Comparison of ENCODE assay signal across 22 cellular contexts in genomic region chr3:37295925-37296324, GRCh38. TPM values are rescaled to one million over a fixed set of nuclear protein-coding genes. Genes with fewer than 3 reads are reported as not detected.
DNase-seq lines count a peak whose midpoint lies in the region; ATAC-seq, FAIRE-seq and TF ChIP-seq lines count a peak whose summit lies in the region.
"Had no signal": no experiment of that assay in that cellular context is flagged by ENCODE, and none has a peak within 500 bp of the region (broad histone marks: within the 10 kb centered on the region; RNA-seq: fewer than 3 reads in every experiment).

No MANE protein-coding gene starts in this region.

- no peak overlapping the region for H3K9ac ChIP-seq in HepG2 (ENCODE audit: insufficient read depth, low read depth, low read length)

- no peaks in the 10 kb centered on the region for H3K4me1 ChIP-seq in HepG2 (ENCODE audit: insufficient read depth, low read length)
- H3K4me1 ChIP-seq in right lobe of liver = peaks cover 0 to 7% (median 0%) of the 10 kb centered on the region in 4 donors
- H3K4me1 ChIP-seq: sigmoid colon had no signal

- DNase-seq in HepG2 (ENCODE audit: low spot score) = no peak
- no peak for DNase-seq in right lobe of liver
- peak; percentile 16 for DNase-seq in NOMO-1 treated with dmso at 0.1 percent for 144 hours (lab: John Stamatoyannopoulos, UW; ENCODE audit: unreplicated experiment)
- peak; percentile 33 for DNase-seq in brain microvascular endothelial cell
- DNase-seq in stromal cell of bone marrow (ENCODE audit: low read depth) = peak; percentile 36
- no peak for DNase-seq in Calu3
- no peak for DNase-seq in effector CD8-positive, alpha-beta T cell (lab: John Stamatoyannopoulos, UW)
- no peak for DNase-seq in activated T-helper 1 cell treated with anti-CD3 and anti-CD28 coated beads, Interleukin-12 subunit alpha, Interleukin-12 subunit beta, Interleukin-2, Interleukin-4 antibody, amounts not matched to agents 30 ng/mL and 10 ng/mL and 1 ng/mL, durations not matched to agents 14 hours and 24 hours and 36 hours (ENCODE audit: low spot score)
- DNase-seq: activated CD4-positive, alpha-beta T cell treated with anti-CD3 and anti-CD28 coated beads, Interleukin-2, amount 10 ng/mL, durations not matched to agents 7 days and 5 days; activated T-cell treated with anti-CD3 and anti-CD28 coated beads, Interleukin-2, amount 50 U/mL, for 1 hour; CD4-positive, CD25-positive, alpha-beta regulatory T cell; endodermal cell; H7; left colon; NCI-H1694 treated with DMSO at 0.1 percent for 48 hours; PC-9; sigmoid colon; stimulated activated CD4-positive, alpha-beta T cell treated with anti-CD3 and anti-CD28 coated beads, Interleukin-2, amount 100 ng/mL, for 24 hours had no signal

- peaks cover 51% of the 10 kb centered on the region for H3K36me3 Mint-ChIP-seq in Calu3 (ENCODE audit: insufficient read depth, unreplicated experiment)
- peaks cover 51% of the 10 kb centered on the region for H3K36me3 Mint-ChIP-seq in activated T-helper 1 cell treated with anti-CD3 and anti-CD28 coated beads, Interleukin-12 subunit alpha, Interleukin-12 subunit beta, Interleukin-2, Interleukin-4 antibody, amounts not matched to agents 30 ng/mL and 10 ng/mL and 1 ng/mL, durations not matched to agents 14 hours and 24 hours and 36 hours (ENCODE audit: low read depth)

- intact Hi-C loops in HepG2 (cut with micrococcal nuclease; ENCODE audit: unreplicated experiment) = no loop called here
- intact Hi-C loops in right lobe of liver (cut with DNase I) = no loop called here
- intact Hi-C loops in Calu3 (cut with micrococcal nuclease; ENCODE audit: unreplicated experiment) = no loop called here
- intact Hi-C loops in activated T-helper 1 cell treated with anti-CD3 and anti-CD28 coated beads, Interleukin-12 subunit alpha, Interleukin-12 subunit beta, Interleukin-2, Interleukin-4 antibody, amounts not matched to agents 30 ng/mL and 10 ng/mL and 1 ng/mL, durations not matched to agents 14 hours and 24 hours and 36 hours (cut with micrococcal nuclease) = no loop called here

- H3K27me3 ChIP-seq in HepG2 (ENCODE audit: control insufficient read depth in 1 of 2, insufficient read depth in 2 of 2, low read length in 2 of 2) (no peaks in the 10 kb centered on the region), right lobe of liver (no peaks in the 10 kb centered on the region), brain microvascular endothelial cell (replicated peaks) (no peaks in the 10 kb centered on the region)
- H3K27me3 ChIP-seq: sigmoid colon had no signal

- no peaks in the 10 kb centered on the region for H3K9me3 Mint-ChIP-seq in Calu3 (ENCODE audit: low read depth, unreplicated experiment)
- H3K9me3 Mint-ChIP-seq in activated T-helper 1 cell treated with anti-CD3 and anti-CD28 coated beads, Interleukin-12 subunit alpha, Interleukin-12 subunit beta, Interleukin-2, Interleukin-4 antibody, amounts not matched to agents 30 ng/mL and 10 ng/mL and 1 ng/mL, durations not matched to agents 14 hours and 24 hours and 36 hours = no peaks in the 10 kb centered on the region
- H3K9me3 Mint-ChIP-seq: activated CD4-positive, alpha-beta T cell treated with anti-CD3 and anti-CD28 coated beads, Interleukin-2, amount 10 ng/mL, durations not matched to agents 7 days and 5 days; CD4-positive, CD25-positive, alpha-beta regulatory T cell; central memory CD8-positive, alpha-beta T cell; endodermal cell had no signal

- H3K4me1 Mint-ChIP-seq in Calu3 (ENCODE audit: low read depth, unreplicated experiment) = no peaks in the 10 kb centered on the region
- peaks cover 25% of the 10 kb centered on the region for H3K4me1 Mint-ChIP-seq in activated T-helper 1 cell treated with anti-CD3 and anti-CD28 coated beads, Interleukin-12 subunit alpha, Interleukin-12 subunit beta, Interleukin-2, Interleukin-4 antibody, amounts not matched to agents 30 ng/mL and 10 ng/mL and 1 ng/mL, durations not matched to agents 14 hours and 24 hours and 36 hours (ENCODE audit: low read depth)

- no peak overlapping the region for H3K4me3 Mint-ChIP-seq in Calu3 (ENCODE audit: low read depth, unreplicated experiment)
- H3K4me3 Mint-ChIP-seq in activated T-helper 1 cell treated with anti-CD3 and anti-CD28 coated beads, Interleukin-12 subunit alpha, Interleukin-12 subunit beta, Interleukin-2, Interleukin-4 antibody, amounts not matched to agents 30 ng/mL and 10 ng/mL and 1 ng/mL, durations not matched to agents 14 hours and 24 hours and 36 hours = no peak overlapping the region
- H3K4me3 Mint-ChIP-seq: activated CD4-positive, alpha-beta T cell treated with anti-CD3 and anti-CD28 coated beads, Interleukin-2, amount 10 ng/mL, durations not matched to agents 7 days and 5 days; activated naive CD8-positive, alpha-beta T cell; CD4-positive, CD25-positive, alpha-beta regulatory T cell; central memory CD8-positive, alpha-beta T cell; endodermal cell had no signal

- TF ChIP-seq RAD21 in HepG2 (CRISPR knock-in tag; IDR thresholded peaks at IDR 0.05) = no peak

- POLR2A ChIA-PET in HepG2 (lab: Yijun Ruan, JAX) = no interaction called here

- no peaks in the 10 kb centered on the region for H3K9me3 ChIP-seq in HepG2 (ENCODE audit: low read length)
- H3K9me3 ChIP-seq in right lobe of liver = no peaks in the 10 kb centered on the region
- H3K9me3 ChIP-seq: sigmoid colon had no signal

- H3K27me3 Mint-ChIP-seq in Calu3 (ENCODE audit: unreplicated experiment) = no peaks in the 10 kb centered on the region
- no peaks in the 10 kb centered on the region for H3K27me3 Mint-ChIP-seq in activated T-helper 1 cell treated with anti-CD3 and anti-CD28 coated beads, Interleukin-12 subunit alpha, Interleukin-12 subunit beta, Interleukin-2, Interleukin-4 antibody, amounts not matched to agents 30 ng/mL and 10 ng/mL and 1 ng/mL, durations not matched to agents 14 hours and 24 hours and 36 hours (ENCODE audit: insufficient read depth)
- H3K27me3 Mint-ChIP-seq: activated CD4-positive, alpha-beta T cell treated with anti-CD3 and anti-CD28 coated beads, Interleukin-2, amount 10 ng/mL, durations not matched to agents 7 days and 5 days; activated naive CD8-positive, alpha-beta T cell; CD4-positive, CD25-positive, alpha-beta regulatory T cell; central memory CD8-positive, alpha-beta T cell had no signal

- 97% methylated on average over 4 of the region's 4 CpGs for whole genome bisulfite sequencing in HepG2 (ENCODE audit: low lambda C conversion rate)
- 63% methylated on average over 4 of the region's 4 CpGs for WGBS in right lobe of liver (ENCODE audit: insufficient coverage, low coverage, low lambda C conversion rate, missing lambda C conversion rate)

- H4K20me1 ChIP-seq in HepG2 (ENCODE audit: insufficient read depth, low read length) = no peaks in the 10 kb centered on the region

- H3K36me3 ChIP-seq in HepG2 (replicated peaks in 1 of 2; ENCODE audit: control insufficient read depth in 1 of 2, insufficient read depth in 2 of 2, low read length in 2 of 2) (peaks cover 20 to 81% of the 10 kb centered on the region in 2 experiments), right lobe of liver (peaks cover 0 to 58% (median 42%) of the 10 kb centered on the region in 4 donors), brain microvascular endothelial cell (replicated peaks) (peaks cover 40% of the 10 kb centered on the region)

- CTCF ChIA-PET in HepG2 (lab: Yijun Ruan, JAX; ENCODE audit: low intra/inter-chr PET ratio, low total read pairs) (no interaction called here), Calu3 (lab: Charles Lee) (no interaction called here)

- no peak overlapping the region for H3K4me2 ChIP-seq in HepG2 (ENCODE audit: low read depth, low read length)
- H3K4me2 ChIP-seq: PC-9 had no signal

- no peak for TF ChIP-seq EP300 in HepG2 (IDR thresholded peaks at IDR 0.05; ENCODE audit: low read depth in 2 of 2, low read length in 2 of 2)
- TF ChIP-seq EP300 in HepG2 (CRISPR knock-in tag; IDR thresholded peaks at IDR 0.05; ENCODE audit: borderline replicate concordance) = no peak

- H3K27ac ChIP-seq in HepG2 (ENCODE audit: extremely low read length, insufficient read depth, low read length) (no peak overlapping the region), right lobe of liver (no peak overlapping the region), brain microvascular endothelial cell (no peak overlapping the region)
- H3K27ac ChIP-seq: PC-9, sigmoid colon had no signal

- TF ChIP-seq CTCF in HepG2 (CRISPR knock-in tag; IDR thresholded peaks at IDR 0.05) = no peak
- TF ChIP-seq CTCF in right lobe of liver (IDR thresholded peaks at IDR 0.05) = no peak
- TF ChIP-seq CTCF in brain microvascular endothelial cell (IDR thresholded peaks at IDR 0.05; ENCODE audit: low read depth, low read length, missing control alignments) = no peak
- TF ChIP-seq CTCF in Calu3 (IDR thresholded peaks at IDR 0.05; ENCODE audit: unreplicated experiment) = no peak

- in situ Hi-C loops in HepG2 (cut with HindIII; ENCODE audit: extremely low pct_ligation_motif_present, low pct_unique_long_range_greater_than_20kb) = no loop called here
- in situ Hi-C loops in brain microvascular endothelial cell (cut with HindIII; ENCODE audit: low pct_ligation_motif_present, low sequenced_read_pairs) = no loop called here

- no peaks in the 10 kb centered on the region for H3K79me2 ChIP-seq in HepG2 (ENCODE audit: insufficient read depth, low read length)

- no peak for FAIRE-seq in HepG2 (lab: Jason Lieb, UNC)
- FAIRE-seq: GM18507, urothelium cell line had no signal

- BruUV-seq in HepG2 (replicated peaks; lab: Mats Ljungman, UMichigan) (no TSS peak), Calu3 (replicated peaks; lab: Mats Ljungman, UMichigan) (no TSS peak)

- no peak overlapping the region for H3K27ac Mint-ChIP-seq in Calu3 (ENCODE audit: unreplicated experiment)
- no peak overlapping the region for H3K27ac Mint-ChIP-seq in activated T-helper 1 cell treated with anti-CD3 and anti-CD28 coated beads, Interleukin-12 subunit alpha, Interleukin-12 subunit beta, Interleukin-2, Interleukin-4 antibody, amounts not matched to agents 30 ng/mL and 10 ng/mL and 1 ng/mL, durations not matched to agents 14 hours and 24 hours and 36 hours
- H3K27ac Mint-ChIP-seq: activated naive CD8-positive, alpha-beta T cell; endodermal cell had no signal

- no peak overlapping the region for H2AFZ ChIP-seq in HepG2 (ENCODE audit: low read length)
- H2AFZ ChIP-seq: PC-9 had no signal

- TF ChIP-seq POLR2A in HepG2 (IDR thresholded peaks at IDR 0.05; ENCODE audit: insufficient read depth in 1 of 2, low read depth in 2 of 2, low read length in 2 of 2) = no peak
- TF ChIP-seq POLR2A in right lobe of liver (IDR thresholded peaks at IDR 0.05) = no peak

- no peak overlapping the region for H3K4me3 ChIP-seq in HepG2 (replicated peaks in 1 of 3; ENCODE audit: insufficient read depth in 1 of 3, low read depth in 2 of 3, low read length in 3 of 3)
- H3K4me3 ChIP-seq in right lobe of liver = no peak overlapping the region
- no peak overlapping the region for H3K4me3 ChIP-seq in brain microvascular endothelial cell (ENCODE audit: low read depth, low read length)
- H3K4me3 ChIP-seq: PC-9, sigmoid colon had no signal

- ATAC-seq in HepG2 = no peak
- ATAC-seq in right lobe of liver = no peak
- ATAC-seq: left colon had no signal

RNA-seq across cellular contexts. Expression of gene GOLGA4, which starts 52.9 kb away (rescaled TPM):
- 92.1 and 136 TPM in 2 replicates for total RNA-seq in HepG2 (2016; rRNA removed; fragmentation: Illumina TruSeq; extraction: Trizol)
- total RNA-seq in HepG2 (2016; cell fraction: cytosol; rRNA removed; fragmentation: Illumina TruSeq; extraction: Trizol; ENCODE audit: low read depth) = 30.4 and 34.1 TPM in 2 replicates
- total RNA-seq in HepG2 (2016; cell fraction: insoluble cytoplasmic fraction; rRNA removed; fragmentation: Illumina TruSeq; extraction: Trizol) = 91.2 and 133 TPM in 2 replicates
- total RNA-seq in HepG2 (2016; cell fraction: membrane; rRNA removed; fragmentation: Illumina TruSeq; extraction: Trizol) = 66.7 and 85.3 TPM in 2 replicates
- total RNA-seq in HepG2 (2016; cell fraction: nucleus; rRNA removed; fragmentation: Illumina TruSeq; extraction: Trizol) = 121 and 139 TPM in 2 replicates
- 18.4 and 25.7 TPM in 2 replicates for polyA plus RNA-seq in HepG2 (2011; rRNA removed)
- 8.0 and 12.9 TPM in 2 replicates for polyA plus RNA-seq in HepG2 (2011; cell fraction: cytosol; rRNA removed)
- polyA plus RNA-seq in HepG2 (2011; cell fraction: nucleus; rRNA removed) = 15.2 and 17.6 TPM in 2 replicates
- polyA plus RNA-seq in HepG2 (2012) = 39.9 and 55.4 TPM in 2 replicates
- 2.8 and 3.7 TPM in 2 replicates for polyA plus RNA-seq in HepG2 (2016; cell fraction: cytosol; fragmentation: Illumina TruSeq; extraction: Trizol; ENCODE audit: low read depth)
- polyA plus RNA-seq in HepG2 (2016; cell fraction: insoluble cytoplasmic fraction; fragmentation: Illumina TruSeq; extraction: Trizol; ENCODE audit: low read depth) = 83.2 and 88.8 TPM in 2 replicates
- 12.0 and 14.4 TPM in 2 replicates for polyA plus RNA-seq in HepG2 (2016; cell fraction: membrane; fragmentation: Illumina TruSeq; extraction: Trizol; ENCODE audit: low read depth)
- polyA plus RNA-seq in HepG2 (2016; cell fraction: nucleus; fragmentation: Illumina TruSeq; extraction: Trizol; ENCODE audit: insufficient read depth, low read depth) = 110 and 121 TPM in 2 replicates
- polyA minus RNA-seq in HepG2 (2011; rRNA and poly(A)+ RNA removed; ENCODE audit: low replicate concordance) = 27.8 and 31.8 TPM in 2 replicates
- polyA minus RNA-seq in HepG2 (2011; cell fraction: cytosol; rRNA and poly(A)+ RNA removed) = 44.8 and 48.6 TPM in 2 replicates
- 153 and 159 TPM in 2 replicates for polyA minus RNA-seq in HepG2 (2011; cell fraction: nucleus; rRNA and poly(A)+ RNA removed)
- total RNA-seq in right lobe of liver = 10 to 100 TPM; 56.7 to 70.0 (median 62.3) TPM
- 63.1 and 76.8 TPM in 2 replicates for total RNA-seq in Calu3 (2022)
- 40.2 and 45.6 TPM in 2 replicates for total RNA-seq in activated T-helper 1 cell treated with anti-CD3 and anti-CD28 coated beads, Interleukin-12 subunit alpha, Interleukin-12 subunit beta, Interleukin-2, Interleukin-4 antibody, amounts not matched to agents 30 ng/mL and 10 ng/mL and 1 ng/mL, durations not matched to agents 14 hours and 24 hours and 36 hours

Comparison
In these comparisons a context has a peak if more than half of its experiments do, and no peak if none do; other contexts are left out.
1. DNase-seq: peak in NOMO-1 treated with dmso at 0.1 percent for 144 hours (single experiment), brain microvascular endothelial cell (single experiment) and stromal cell of bone marrow (single experiment); none in HepG2 (single experiment), right lobe of liver (0 of 3), Calu3 (single experiment), effector CD8-positive, alpha-beta T cell (single experiment) and activated T-helper 1 cell treated with anti-CD3 and anti-CD28 coated beads, Interleukin-12 subunit alpha, Interleukin-12 subunit beta, Interleukin-2, Interleukin-4 antibody, amounts not matched to agents 30 ng/mL and 10 ng/mL and 1 ng/mL, durations not matched to agents 14 hours and 24 hours and 36 hours (single experiment).